ENCODE assay signal across 9 cellular contexts in the genomic region with DNA sequence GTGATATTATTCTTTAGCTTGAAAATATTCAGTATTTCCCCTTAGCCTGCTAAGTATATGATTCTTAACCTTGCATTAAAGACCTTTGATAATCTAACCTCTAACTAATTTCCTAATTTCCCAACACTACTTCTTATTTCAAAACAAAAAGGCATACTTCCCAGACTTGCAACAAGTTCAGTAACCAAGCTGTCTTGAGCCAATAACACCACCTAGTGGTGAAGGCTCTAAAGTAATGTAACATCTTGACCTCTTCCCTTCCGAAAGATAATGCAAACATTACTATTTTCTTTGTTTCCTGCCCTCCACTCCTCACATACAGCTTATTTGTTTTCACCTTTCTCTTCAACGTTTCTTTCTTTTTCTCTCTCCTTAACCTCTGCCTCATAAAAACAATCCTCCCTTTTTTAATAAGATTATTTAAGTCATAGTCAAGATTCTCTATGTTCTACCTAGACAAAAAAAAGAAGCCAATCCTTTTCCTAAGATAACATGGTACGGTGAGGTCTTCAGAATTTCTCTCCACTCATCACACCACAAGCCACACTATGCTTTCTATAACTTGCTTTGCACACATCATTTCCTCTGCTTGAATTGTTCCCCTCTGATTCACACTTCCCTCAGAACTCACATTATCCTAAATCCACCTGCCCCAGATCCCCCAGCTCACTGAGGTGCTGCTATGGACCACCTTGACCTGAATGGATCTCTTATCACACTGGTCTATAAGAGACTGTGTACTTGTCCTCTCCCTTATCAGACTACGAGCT. TPM values are rescaled to one million over a fixed set of nuclear protein-coding genes. Genes with fewer than 3 reads are reported as not detected.
DNase-seq lines count a peak whose midpoint lies in the region; ATAC-seq and TF ChIP-seq lines count a peak whose summit lies in the region.
"Had no signal": no experiment of that assay in that cellular context is flagged by ENCODE, and none has a peak within 500 bp of the region (broad histone marks: within the 10 kb centered on the region; RNA-seq: fewer than 3 reads in every experiment).

No MANE protein-coding gene starts in this region.

- peaks cover 10% of the 10 kb centered on the region for H3K4me1 Mint-ChIP-seq in activated CD4-positive, alpha-beta T cell treated with anti-CD3 and anti-CD28 coated beads for 36 hours
- peaks cover 0 to 13% (median 11%) of the 10 kb centered on the region in 7 donors for H3K4me1 Mint-ChIP-seq in naive thymus-derived CD4-positive, alpha-beta T cell

- H3K4me3 ChIP-seq in testis, result no peak overlapping the region
- H3K4me3 ChIP-seq in naive thymus-derived CD4-positive, alpha-beta T cell (ENCODE audit: low read length), result no peak overlapping the region

- CTCF ChIA-PET in activated CD4-positive, alpha-beta T cell treated with anti-CD3 and anti-CD28 coated beads for 36 hours (lab: Charles Lee), result no interaction called here
- CTCF ChIA-PET in naive thymus-derived CD4-positive, alpha-beta T cell (lab: Charles Lee), result interaction anchor here (0.7 kb wide), 1 partner anchor 22 kb away, joined by 3 read pairs; no protein-coding TSS in a partner anchor

- H3K9me3 Mint-ChIP-seq in activated CD4-positive, alpha-beta T cell treated with anti-CD3 and anti-CD28 coated beads for 36 hours (ENCODE audit: low read depth), result peaks cover 10% of the 10 kb centered on the region
- peaks cover 0 to 19% (median 13%) of the 10 kb centered on the region in 11 donors for H3K9me3 Mint-ChIP-seq in naive thymus-derived CD4-positive, alpha-beta T cell

- DNase-seq in activated CD4-positive, alpha-beta T cell treated with anti-CD3 and anti-CD28 coated beads for 36 hours, result peak; percentile 31
- no peak for DNase-seq in activated CD4-positive, alpha-beta T cell treated with anti-CD3 and anti-CD28 coated beads, Interleukin-2, amount 50 U/mL, for 4 hours
- DNase-seq in NCI-H69 (lab: John Stamatoyannopoulos, UW) (peak; percentile 38), epithelial cell of prostate (ENCODE audit: low read depth, low spot score) (no peak), testis (peak; percentile 49)
- no peak for DNase-seq in naive thymus-derived CD4-positive, alpha-beta T cell

- H3K4me3 Mint-ChIP-seq in activated CD4-positive, alpha-beta T cell treated with anti-CD3 and anti-CD28 coated beads for 36 hours, result no peak overlapping the region
- no peak overlapping the region for H3K4me3 Mint-ChIP-seq in naive thymus-derived CD4-positive, alpha-beta T cell

- peak; percentile 36 to 55 (median 54) for TF ChIP-seq CTCF in testis (IDR thresholded peaks at IDR 0.05)

- H3K27me3 Mint-ChIP-seq in activated CD4-positive, alpha-beta T cell treated with anti-CD3 and anti-CD28 coated beads for 36 hours, result peaks cover 26% of the 10 kb centered on the region
- H3K27me3 Mint-ChIP-seq in naive thymus-derived CD4-positive, alpha-beta T cell, result peaks cover 10 to 36% (median 31%) of the 10 kb centered on the region in 5 donors

- no peak overlapping the region for H3K27ac Mint-ChIP-seq in activated CD4-positive, alpha-beta T cell treated with anti-CD3 and anti-CD28 coated beads for 36 hours
- H3K27ac Mint-ChIP-seq in naive thymus-derived CD4-positive, alpha-beta T cell, result no peak overlapping the region

- no peaks in the 10 kb centered on the region for H3K36me3 Mint-ChIP-seq in activated CD4-positive, alpha-beta T cell treated with anti-CD3 and anti-CD28 coated beads for 36 hours (ENCODE audit: low read depth)
- H3K36me3 Mint-ChIP-seq in naive thymus-derived CD4-positive, alpha-beta T cell, result peaks cover 0 to 12% (median 0%) of the 10 kb centered on the region in 5 donors

- H3K36me3 ChIP-seq in testis (ENCODE audit: low read depth, missing control alignments), result no peaks in the 10 kb centered on the region
- no peaks in the 10 kb centered on the region for H3K36me3 ChIP-seq in naive thymus-derived CD4-positive, alpha-beta T cell (ENCODE audit: control insufficient read depth in 2 of 3, insufficient read depth in 3 of 3, low read length in 3 of 3)

- WGBS in testis, 2 donors, result 66 to 72% methylated on average over 4 of the region's 4 CpGs

- H3K27ac ChIP-seq in epithelial cell of prostate, result peak overlapping the region; percentile 97
- no peak overlapping the region for H3K27ac ChIP-seq in testis
- H3K27ac ChIP-seq in naive thymus-derived CD4-positive, alpha-beta T cell (ENCODE audit: low read depth, low read length), result no peak overlapping the region

- POLR2A ChIA-PET in activated CD4-positive, alpha-beta T cell treated with anti-CD3 and anti-CD28 coated beads for 36 hours (lab: Charles Lee), result no interaction called here
- POLR2A ChIA-PET in naive thymus-derived CD4-positive, alpha-beta T cell (lab: Charles Lee), result no interaction called here

- no peaks in the 10 kb centered on the region for H3K9me3 ChIP-seq in testis
- H3K9me3 ChIP-seq in naive thymus-derived CD4-positive, alpha-beta T cell (ENCODE audit: control insufficient read depth in 2 of 3, low read length in 3 of 3), result peaks cover 0 to 5% (median 0%) of the 10 kb centered on the region in 3 experiments

- TF ChIP-seq POLR2A in testis (IDR thresholded peaks at IDR 0.05), result no peak

- no peak for ATAC-seq in activated CD4-positive, alpha-beta T cell treated with anti-CD3 and anti-CD28 coated beads for 36 hours
- no peak for ATAC-seq in naive thymus-derived CD4-positive, alpha-beta T cell
- no peak for ATAC-seq in GM19467 (IDR thresholded peaks at IDR 0.05; ENCODE audit: unreplicated experiment)
- no peak for ATAC-seq in GM19328 (IDR thresholded peaks at IDR 0.05; ENCODE audit: unreplicated experiment)
- ATAC-seq: activated CD4-positive, CD25-positive, alpha-beta regulatory T cell treated with anti-CD3 and anti-CD28 coated beads, Interleukin-2, amount 50 U/mL, for 24 hours had no signal

- intact Hi-C loops in activated CD4-positive, alpha-beta T cell treated with anti-CD3 and anti-CD28 coated beads for 36 hours (cut with DNase I, micrococcal nuclease), result loop anchor here in 1 of 2 experiments (5.0 kb wide), 2 partner anchors 423 to 1703 kb away; a partner anchor contains a TSS
- intact Hi-C loops in testis (cut with DNase I; ENCODE audit: low total_unique reads), result loop anchor here (10.0 kb wide), 1 partner anchor 45 kb away; no protein-coding TSS in a partner anchor
- intact Hi-C loops in naive thymus-derived CD4-positive, alpha-beta T cell (cut with micrococcal nuclease), result no loop called here

- H3K4me1 ChIP-seq in testis, result peaks cover 13% of the 10 kb centered on the region
- H3K4me1 ChIP-seq in naive thymus-derived CD4-positive, alpha-beta T cell (ENCODE audit: control insufficient read depth in 2 of 2, insufficient read depth in 2 of 2, low read length in 2 of 2), result no peaks in the 10 kb centered on the region

- no peaks in the 10 kb centered on the region for H3K27me3 ChIP-seq in testis
- H3K27me3 ChIP-seq in naive thymus-derived CD4-positive, alpha-beta T cell (ENCODE audit: control insufficient read depth in 2 of 2, insufficient read depth in 2 of 2, low read length in 2 of 2), result peaks cover 0 to 4% of the 10 kb centered on the region in 2 donors

RNA-seq across cellular contexts. Expression of a gene that starts 3.5 kb away (rescaled TPM):
- under 1 TPM; 0.02 to 0.05 TPM for total RNA-seq in activated CD4-positive, alpha-beta T cell treated with anti-CD3 and anti-CD28 coated beads for 36 hours
- 100 to 1,000 TPM; 118 to 157 TPM for total RNA-seq in testis
- polyA plus RNA-seq in testis (ENCODE audit: insufficient read depth, low read depth, low replicate concordance), result 51.5 TPM
- under 1 TPM in 1 of 5 experiments, not detected in 4; 0.05 TPM for total RNA-seq in naive thymus-derived CD4-positive, alpha-beta T cell
- not detected for polyA plus RNA-seq in naive thymus-derived CD4-positive, alpha-beta T cell

Comparison
In these comparisons a context has a peak if more than half of its experiments do, and no peak if none do; other contexts are left out.
1. DNase-seq: peak in activated CD4-positive, alpha-beta T cell treated with anti-CD3 and anti-CD28 coated beads for 36 hours (single experiment), NCI-H69 (single experiment) and testis (single experiment); none in activated CD4-positive, alpha-beta T cell treated with anti-CD3 and anti-CD28 coated beads, Interleukin-2, amount 50 U/mL, for 4 hours (0 of 2), epithelial cell of prostate (single experiment) and naive thymus-derived CD4-positive, alpha-beta T cell (0 of 9).
2. RNA of a gene that starts 3.5 kb away (total RNA-seq): 118 to 157 TPM in testis; 0.02 to 0.05 TPM in activated CD4-positive, alpha-beta T cell treated with anti-CD3 and anti-CD28 coated beads for 36 hours and 0.05 TPM in naive thymus-derived CD4-positive, alpha-beta T cell; every median in the first group is over 100 times any median in the second.